2 cellular contexts compared by ENCODE assay signal in genomic region chr10:27989357-27989756, GRCh38. TPM values are rescaled to one million over a fixed set of nuclear protein-coding genes. Genes with fewer than 3 reads are reported as not detected.
"Had no signal": no experiment of that assay in that cellular context is flagged by ENCODE, and none has a peak within 500 bp of the region (broad histone marks: within the 10 kb centered on the region; RNA-seq: fewer than 3 reads in every experiment).

No MANE protein-coding gene starts in this region.

RNA-seq across cellular contexts. Expression of gene ODAD2, which starts 9.5 kb away (rescaled TPM):
- total RNA-seq: HepG2 had no signal
- polyA plus RNA-seq: HepG2, IgD-negative memory B cell had no signal
